ENCODE assay signal across 1 cellular context in genomic region chr1:157199421-157199755, GRCh38.
TF ChIP-seq lines count a peak whose summit lies in the region.

No MANE protein-coding gene starts in this region.

TF ChIP-seq in IMR-90, 13 proteins besides CTCF, POLR2A, EP300 and RAD21:
- TF ChIP-seq FOS (IDR thresholded peaks at IDR 0.05; ENCODE audit: low read depth, low read length) (no peak), RCOR1 (IDR thresholded peaks at IDR 0.05; ENCODE audit: insufficient replicate concordance, low read length) (no peak), MAZ (IDR thresholded peaks at IDR 0.05; ENCODE audit: borderline replicate concordance, low read depth, low read length) (no peak), MXI1 (IDR thresholded peaks at IDR 0.05; ENCODE audit: borderline replicate concordance, low read depth, low read length) (no peak), ELK1 (IDR thresholded peaks at IDR 0.05; ENCODE audit: borderline replicate concordance, low read depth, low read length) (no peak), NFE2L2 (IDR thresholded peaks at IDR 0.05; ENCODE audit: low read depth, low read length) (no peak), SMC3 (IDR thresholded peaks at IDR 0.05; ENCODE audit: low read depth, low read length) (no peak), CEBPB (IDR thresholded peaks at IDR 0.05; ENCODE audit: low read depth, low read length) (no peak), RFX5 (IDR thresholded peaks at IDR 0.05; ENCODE audit: low read depth, low read length) (no peak), USF2 (IDR thresholded peaks at IDR 0.05; ENCODE audit: low read depth, low read length) (no peak), BHLHE40 (IDR thresholded peaks at IDR 0.05; ENCODE audit: low read depth, low read length) (no peak), MAFK (IDR thresholded peaks at IDR 0.05; ENCODE audit: low read depth, low read length) (no peak), CHD1 (IDR thresholded peaks at IDR 0.05; ENCODE audit: low read depth, low read length) (no peak)
